14 cellular contexts compared by ENCODE assay signal in the genomic region with DNA sequence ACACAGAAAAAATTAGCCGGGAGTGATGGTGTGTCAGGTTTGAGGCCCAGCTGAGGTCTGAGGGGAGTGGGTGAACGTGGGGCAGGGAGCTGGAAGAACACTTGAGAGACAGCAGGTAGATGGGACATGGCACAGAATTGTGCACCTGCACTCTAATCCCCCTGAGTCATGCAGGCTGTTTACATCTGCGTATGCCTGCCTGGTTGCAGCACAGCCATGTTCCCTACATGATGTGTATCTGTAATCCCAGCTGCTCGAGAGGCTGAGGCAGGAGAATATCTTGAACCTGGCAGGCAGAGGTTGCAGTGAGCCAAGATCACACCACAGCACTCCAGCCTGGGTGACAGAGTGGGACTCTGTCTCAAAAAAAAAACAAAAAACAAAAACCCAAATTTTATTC.
"Had no signal": no experiment of that assay in that cellular context is flagged by ENCODE, and none has a peak within 500 bp of the region (broad histone marks: within the 10 kb centered on the region; RNA-seq: fewer than 3 reads in every experiment).

No MANE protein-coding gene starts in this region.

- DNase-seq: activated CD4-positive, alpha-beta T cell treated with anti-CD3 and anti-CD28 coated beads for 1 hour; activated CD4-positive, alpha-beta T cell treated with anti-CD3 and anti-CD28 coated beads, Interleukin-2, amount 50 U/mL, for 48 hours; activated CD8-positive, alpha-beta memory T cell treated with anti-CD3 and anti-CD28 coated beads, Interleukin-2, amount 10 ng/mL, durations not matched to agents 7 days and 5 days; activated effector memory CD4-positive, alpha-beta T cell treated with Interleukin-2 at 50 U/mL for 16 hours; activated T-cell treated with anti-CD3 and anti-CD28 coated beads, Interleukin-2, amount 50 U/mL, for 24 hours; amygdala; cerebellar nuclear complex; dorsolateral prefrontal cortex; heart left ventricle; kidney; left ventricle myocardium superior had no signal

- H3K36me3 ChIP-seq: brain microvascular endothelial cell, heart left ventricle had no signal

- ATAC-seq: activated CD8-positive, alpha-beta memory T cell treated with anti-CD3 and anti-CD28 coated beads, Interleukin-2, amount 10 ng/mL, durations not matched to agents 7 days and 5 days; heart left ventricle; left ventricle myocardium superior had no signal

- H3K27me3 ChIP-seq: brain microvascular endothelial cell, dorsolateral prefrontal cortex, heart left ventricle had no signal

- H3K4me1 ChIP-seq: foreskin keratinocyte, heart left ventricle had no signal

- H3K9me3 ChIP-seq: heart left ventricle had no signal

- H3K4me3 ChIP-seq: dorsolateral prefrontal cortex, heart left ventricle, skin epidermis had no signal

- H3K27ac ChIP-seq: brain microvascular endothelial cell, foreskin keratinocyte, heart left ventricle, skin epidermis had no signal
